In the genomic region with DNA sequence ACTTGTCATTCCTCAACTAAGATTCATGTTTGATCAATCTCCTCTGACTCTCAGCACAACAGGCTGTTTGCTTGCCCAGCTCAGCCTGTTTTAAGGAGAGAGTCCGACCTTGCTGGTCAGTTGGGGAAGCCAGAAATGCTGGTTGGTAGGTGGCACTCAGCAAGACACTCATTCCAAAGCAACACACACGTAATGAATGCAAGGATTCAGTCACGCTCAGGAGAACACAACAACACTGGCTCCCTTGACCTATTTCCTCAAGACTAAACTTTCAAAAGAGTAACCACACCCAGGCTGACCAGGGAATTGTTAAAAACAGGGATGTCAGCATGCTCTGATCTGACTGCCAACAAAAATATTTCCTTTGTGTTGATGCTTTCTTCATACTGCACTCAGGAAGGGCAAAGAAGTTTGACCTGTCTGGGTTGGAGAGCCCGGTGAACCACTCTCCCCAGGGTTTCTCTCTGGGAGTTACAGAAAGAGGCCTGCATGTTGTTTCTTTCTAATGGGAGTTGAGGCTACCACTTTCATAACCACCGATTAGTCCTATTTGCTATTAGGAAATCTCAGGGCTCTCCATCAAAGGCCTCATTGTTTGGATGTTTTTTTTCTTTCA, we compare ENCODE assay signal across 14 cellular contexts. TPM values are rescaled to one million over a fixed set of nuclear protein-coding genes. Genes with fewer than 3 reads are reported as not detected.
DNase-seq lines count a peak whose midpoint lies in the region; ATAC-seq and TF ChIP-seq lines count a peak whose summit lies in the region.
"Had no signal": no experiment of that assay in that cellular context is flagged by ENCODE, and none has a peak within 500 bp of the region (broad histone marks: within the 10 kb centered on the region; RNA-seq: fewer than 3 reads in every experiment).

No MANE protein-coding gene starts in this region.

- H3K4me3 ChIP-seq in AG10803 (ENCODE audit: low read length) (no peak overlapping the region), epithelial cell of proximal tubule (ENCODE audit: low read depth, low read length) (no peak overlapping the region), neural progenitor cell (no peak overlapping the region)
- H3K4me3 ChIP-seq: cardiac muscle cell had no signal

- ATAC-seq in GM21447 (IDR thresholded peaks at IDR 0.05; ENCODE audit: unreplicated experiment): no peak
- ATAC-seq: activated CD8-positive, alpha-beta memory T cell treated with anti-CD3 and anti-CD28 coated beads, Interleukin-2, amount 10 ng/mL, durations not matched to agents 7 days and 5 days; stimulated activated naive B cell treated with anti-CD40 and anti-IgM and Interleukin-4, amounts not matched to agents 10 μg/mL and 1 μg/mL and 100 μg/mL, for 72 hours had no signal

- POLR2A ChIA-PET in activated CD4-positive, alpha-beta T cell treated with anti-CD3 and anti-CD28 coated beads, Interleukin-2, amount 10 ng/mL, durations not matched to agents 7 days and 5 days (lab: Charles Lee): no interaction called here

- no peak overlapping the region for H3K27ac ChIP-seq in neural progenitor cell
- H3K27ac ChIP-seq: cardiac muscle cell had no signal

- H3K4me3 Mint-ChIP-seq in neural progenitor cell: no peak overlapping the region
- no peak overlapping the region for H3K4me3 Mint-ChIP-seq in activated CD4-positive, alpha-beta T cell treated with anti-CD3 and anti-CD28 coated beads, Interleukin-2, amount 10 ng/mL, durations not matched to agents 7 days and 5 days
- H3K4me3 Mint-ChIP-seq: activated CD8-positive, alpha-beta memory T cell treated with anti-CD3 and anti-CD28 coated beads, Interleukin-2, amount 10 ng/mL, durations not matched to agents 7 days and 5 days; stimulated activated naive B cell treated with anti-CD40 and anti-IgM and Interleukin-4, amounts not matched to agents 10 μg/mL and 1 μg/mL and 100 μg/mL, for 72 hours had no signal

- H3K4me1 Mint-ChIP-seq in neural progenitor cell: peaks cover 19% of the 10 kb centered on the region
- H3K4me1 Mint-ChIP-seq in activated CD4-positive, alpha-beta T cell treated with anti-CD3 and anti-CD28 coated beads, Interleukin-2, amount 10 ng/mL, durations not matched to agents 7 days and 5 days: no peaks in the 10 kb centered on the region

- no peak for TF ChIP-seq CTCF in AG10803 (conservative IDR thresholded peaks at IDR 0.05; ENCODE audit: low read length)
- TF ChIP-seq CTCF in epithelial cell of proximal tubule (conservative IDR thresholded peaks at IDR 0.05; ENCODE audit: low read depth, low read length): no peak
- TF ChIP-seq CTCF in neural progenitor cell (IDR thresholded peaks at IDR 0.05): no peak

- H3K4me2 ChIP-seq in neural progenitor cell: no peak overlapping the region

- peak overlapping the region; percentile 74 for H2AFZ ChIP-seq in neural progenitor cell (replicated peaks)

- H3F3A ChIP-seq in neural progenitor cell (ENCODE audit: low read depth): no peaks in the 10 kb centered on the region

- H3K27me3 ChIP-seq in neural progenitor cell: no peaks in the 10 kb centered on the region
- H3K27me3 ChIP-seq: cardiac muscle cell had no signal

- intact Hi-C loops in posterior cingulate gyrus (cut with DNase I): loop anchor here (10.0 kb wide), 1 partner anchor 876 kb away; no protein-coding TSS in a partner anchor

- no peaks in the 10 kb centered on the region for H4K20me1 ChIP-seq in neural progenitor cell (ENCODE audit: low read depth)

- peaks cover 4% of the 10 kb centered on the region for H3K27me3 Mint-ChIP-seq in neural progenitor cell (ENCODE audit: insufficient read depth, low read depth)
- H3K27me3 Mint-ChIP-seq in activated CD4-positive, alpha-beta T cell treated with anti-CD3 and anti-CD28 coated beads, Interleukin-2, amount 10 ng/mL, durations not matched to agents 7 days and 5 days: peaks cover 9% of the 10 kb centered on the region
- H3K27me3 Mint-ChIP-seq: activated CD8-positive, alpha-beta memory T cell treated with anti-CD3 and anti-CD28 coated beads, Interleukin-2, amount 10 ng/mL, durations not matched to agents 7 days and 5 days had no signal

- no peaks in the 10 kb centered on the region for H3K79me2 ChIP-seq in neural progenitor cell (ENCODE audit: low read depth)

- peak; percentile 73 for DNase-seq in AG10803 (ENCODE audit: low read depth)
- peak; percentile 40 for DNase-seq in NCI-H460 (ENCODE audit: extremely low read depth, low read depth)
- peak; percentile 86 for DNase-seq in epithelial cell of proximal tubule (ENCODE audit: low read depth)
- no peak for DNase-seq in neural progenitor cell (ENCODE audit: low spot score)
- no peak for DNase-seq in effector CD4-positive, alpha-beta T cell
- DNase-seq in posterior cingulate gyrus: no peak
- no peak for DNase-seq in activated CD4-positive, alpha-beta T cell treated with anti-CD3 and anti-CD28 coated beads, Interleukin-2, amount 10 ng/mL, durations not matched to agents 7 days and 5 days
- DNase-seq: activated CD8-positive, alpha-beta memory T cell treated with anti-CD3 and anti-CD28 coated beads, Interleukin-2, amount 10 ng/mL, durations not matched to agents 7 days and 5 days; BE2C; NCI-H2029; small intestine; stimulated activated naive B cell treated with anti-CD40 and anti-IgM and Interleukin-4, amounts not matched to agents 10 μg/mL and 1 μg/mL and 100 μg/mL, for 72 hours had no signal

- no peaks in the 10 kb centered on the region for H3K36me3 ChIP-seq in neural progenitor cell
- H3K36me3 ChIP-seq: BE2C, cardiac muscle cell had no signal

- H3K4me1 ChIP-seq in neural progenitor cell: peaks cover 6% of the 10 kb centered on the region
- H3K4me1 ChIP-seq: BE2C had no signal

- no peak overlapping the region for H3K27ac Mint-ChIP-seq in neural progenitor cell
- no peak overlapping the region for H3K27ac Mint-ChIP-seq in activated CD4-positive, alpha-beta T cell treated with anti-CD3 and anti-CD28 coated beads, Interleukin-2, amount 10 ng/mL, durations not matched to agents 7 days and 5 days
- H3K27ac Mint-ChIP-seq: activated CD8-positive, alpha-beta memory T cell treated with anti-CD3 and anti-CD28 coated beads, Interleukin-2, amount 10 ng/mL, durations not matched to agents 7 days and 5 days; stimulated activated naive B cell treated with anti-CD40 and anti-IgM and Interleukin-4, amounts not matched to agents 10 μg/mL and 1 μg/mL and 100 μg/mL, for 72 hours had no signal

- no peaks in the 10 kb centered on the region for H3K36me3 Mint-ChIP-seq in neural progenitor cell
- H3K36me3 Mint-ChIP-seq in activated CD4-positive, alpha-beta T cell treated with anti-CD3 and anti-CD28 coated beads, Interleukin-2, amount 10 ng/mL, durations not matched to agents 7 days and 5 days (ENCODE audit: low read depth): no peaks in the 10 kb centered on the region
- H3K36me3 Mint-ChIP-seq: stimulated activated naive B cell treated with anti-CD40 and anti-IgM and Interleukin-4, amounts not matched to agents 10 μg/mL and 1 μg/mL and 100 μg/mL, for 72 hours had no signal

- H3K9me3 Mint-ChIP-seq in neural progenitor cell: no peaks in the 10 kb centered on the region
- H3K9me3 Mint-ChIP-seq in activated CD4-positive, alpha-beta T cell treated with anti-CD3 and anti-CD28 coated beads, Interleukin-2, amount 10 ng/mL, durations not matched to agents 7 days and 5 days: no peaks in the 10 kb centered on the region
- H3K9me3 Mint-ChIP-seq: stimulated activated naive B cell treated with anti-CD40 and anti-IgM and Interleukin-4, amounts not matched to agents 10 μg/mL and 1 μg/mL and 100 μg/mL, for 72 hours had no signal

- no peaks in the 10 kb centered on the region for H3K9me3 ChIP-seq in neural progenitor cell (ENCODE audit: low read depth)
- H3K9me3 ChIP-seq: BE2C had no signal

- H3K9ac ChIP-seq in neural progenitor cell: no peak overlapping the region

- CTCF ChIA-PET in activated CD4-positive, alpha-beta T cell treated with anti-CD3 and anti-CD28 coated beads, Interleukin-2, amount 10 ng/mL, durations not matched to agents 7 days and 5 days (lab: Charles Lee): interaction anchor here (1.0 kb wide), 1 partner anchor 778 kb away, joined by 3 read pairs; no protein-coding TSS in a partner anchor

RNA-seq across cellular contexts. Expression of a gene that starts 25.6 kb away (rescaled TPM):
- 10.6 and 13.1 TPM in 2 replicates for total RNA-seq in NCI-H460 (2014; rRNA removed; shearing (Covaris generic))
- polyA plus RNA-seq in NCI-H460 (2014; cell fraction: nucleus; rRNA removed): 12.2 and 15.3 TPM in 2 replicates
- total RNA-seq in epithelial cell of proximal tubule: 9.9 and 13.1 TPM in 2 replicates
- 24.3 and 28.6 TPM in 2 replicates for total RNA-seq in neural progenitor cell (ENCODE audit: low replicate concordance)
- total RNA-seq in activated CD4-positive, alpha-beta T cell treated with anti-CD3 and anti-CD28 coated beads, Interleukin-2, amount 10 ng/mL, durations not matched to agents 7 days and 5 days: 10 to 100 TPM; 42.1 to 47.0 TPM

Comparison
In these comparisons a context has a peak if more than half of its experiments do, and no peak if none do; other contexts are left out.
1. DNase-seq: peak in AG10803 (single experiment), NCI-H460 (single experiment) and epithelial cell of proximal tubule (single experiment); none in neural progenitor cell (single experiment), effector CD4-positive, alpha-beta T cell (single experiment), posterior cingulate gyrus (0 of 10) and activated CD4-positive, alpha-beta T cell treated with anti-CD3 and anti-CD28 coated beads, Interleukin-2, amount 10 ng/mL, durations not matched to agents 7 days and 5 days (single experiment).